Comparison of ENCODE assay signal across 1 cellular context in the genomic region with DNA sequence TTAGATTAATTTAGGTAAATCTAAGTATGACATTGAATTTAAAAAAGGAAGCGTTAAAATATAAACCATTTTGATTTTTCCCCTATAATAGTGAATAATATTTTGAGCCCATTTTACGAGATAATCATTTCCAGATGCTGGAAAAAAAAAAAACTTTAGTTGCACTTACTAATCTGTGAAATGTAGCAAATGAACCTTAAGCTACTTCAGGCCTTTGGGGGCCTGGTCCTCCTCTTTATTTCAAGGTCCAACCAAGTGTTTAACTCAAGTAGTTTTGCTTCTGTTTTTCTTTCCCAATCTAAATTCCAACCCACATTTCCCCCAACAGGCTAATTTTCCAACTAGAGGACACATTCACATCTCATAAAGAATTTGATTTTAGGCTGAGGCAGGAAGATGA.
TF ChIP-seq lines count a peak whose summit lies in the region.

No MANE protein-coding gene starts in this region.

TF ChIP-seq in GM23338, 12 proteins besides CTCF, POLR2A, EP300 and RAD21 (continued from another document):
- TF ChIP-seq, protein P1, sequence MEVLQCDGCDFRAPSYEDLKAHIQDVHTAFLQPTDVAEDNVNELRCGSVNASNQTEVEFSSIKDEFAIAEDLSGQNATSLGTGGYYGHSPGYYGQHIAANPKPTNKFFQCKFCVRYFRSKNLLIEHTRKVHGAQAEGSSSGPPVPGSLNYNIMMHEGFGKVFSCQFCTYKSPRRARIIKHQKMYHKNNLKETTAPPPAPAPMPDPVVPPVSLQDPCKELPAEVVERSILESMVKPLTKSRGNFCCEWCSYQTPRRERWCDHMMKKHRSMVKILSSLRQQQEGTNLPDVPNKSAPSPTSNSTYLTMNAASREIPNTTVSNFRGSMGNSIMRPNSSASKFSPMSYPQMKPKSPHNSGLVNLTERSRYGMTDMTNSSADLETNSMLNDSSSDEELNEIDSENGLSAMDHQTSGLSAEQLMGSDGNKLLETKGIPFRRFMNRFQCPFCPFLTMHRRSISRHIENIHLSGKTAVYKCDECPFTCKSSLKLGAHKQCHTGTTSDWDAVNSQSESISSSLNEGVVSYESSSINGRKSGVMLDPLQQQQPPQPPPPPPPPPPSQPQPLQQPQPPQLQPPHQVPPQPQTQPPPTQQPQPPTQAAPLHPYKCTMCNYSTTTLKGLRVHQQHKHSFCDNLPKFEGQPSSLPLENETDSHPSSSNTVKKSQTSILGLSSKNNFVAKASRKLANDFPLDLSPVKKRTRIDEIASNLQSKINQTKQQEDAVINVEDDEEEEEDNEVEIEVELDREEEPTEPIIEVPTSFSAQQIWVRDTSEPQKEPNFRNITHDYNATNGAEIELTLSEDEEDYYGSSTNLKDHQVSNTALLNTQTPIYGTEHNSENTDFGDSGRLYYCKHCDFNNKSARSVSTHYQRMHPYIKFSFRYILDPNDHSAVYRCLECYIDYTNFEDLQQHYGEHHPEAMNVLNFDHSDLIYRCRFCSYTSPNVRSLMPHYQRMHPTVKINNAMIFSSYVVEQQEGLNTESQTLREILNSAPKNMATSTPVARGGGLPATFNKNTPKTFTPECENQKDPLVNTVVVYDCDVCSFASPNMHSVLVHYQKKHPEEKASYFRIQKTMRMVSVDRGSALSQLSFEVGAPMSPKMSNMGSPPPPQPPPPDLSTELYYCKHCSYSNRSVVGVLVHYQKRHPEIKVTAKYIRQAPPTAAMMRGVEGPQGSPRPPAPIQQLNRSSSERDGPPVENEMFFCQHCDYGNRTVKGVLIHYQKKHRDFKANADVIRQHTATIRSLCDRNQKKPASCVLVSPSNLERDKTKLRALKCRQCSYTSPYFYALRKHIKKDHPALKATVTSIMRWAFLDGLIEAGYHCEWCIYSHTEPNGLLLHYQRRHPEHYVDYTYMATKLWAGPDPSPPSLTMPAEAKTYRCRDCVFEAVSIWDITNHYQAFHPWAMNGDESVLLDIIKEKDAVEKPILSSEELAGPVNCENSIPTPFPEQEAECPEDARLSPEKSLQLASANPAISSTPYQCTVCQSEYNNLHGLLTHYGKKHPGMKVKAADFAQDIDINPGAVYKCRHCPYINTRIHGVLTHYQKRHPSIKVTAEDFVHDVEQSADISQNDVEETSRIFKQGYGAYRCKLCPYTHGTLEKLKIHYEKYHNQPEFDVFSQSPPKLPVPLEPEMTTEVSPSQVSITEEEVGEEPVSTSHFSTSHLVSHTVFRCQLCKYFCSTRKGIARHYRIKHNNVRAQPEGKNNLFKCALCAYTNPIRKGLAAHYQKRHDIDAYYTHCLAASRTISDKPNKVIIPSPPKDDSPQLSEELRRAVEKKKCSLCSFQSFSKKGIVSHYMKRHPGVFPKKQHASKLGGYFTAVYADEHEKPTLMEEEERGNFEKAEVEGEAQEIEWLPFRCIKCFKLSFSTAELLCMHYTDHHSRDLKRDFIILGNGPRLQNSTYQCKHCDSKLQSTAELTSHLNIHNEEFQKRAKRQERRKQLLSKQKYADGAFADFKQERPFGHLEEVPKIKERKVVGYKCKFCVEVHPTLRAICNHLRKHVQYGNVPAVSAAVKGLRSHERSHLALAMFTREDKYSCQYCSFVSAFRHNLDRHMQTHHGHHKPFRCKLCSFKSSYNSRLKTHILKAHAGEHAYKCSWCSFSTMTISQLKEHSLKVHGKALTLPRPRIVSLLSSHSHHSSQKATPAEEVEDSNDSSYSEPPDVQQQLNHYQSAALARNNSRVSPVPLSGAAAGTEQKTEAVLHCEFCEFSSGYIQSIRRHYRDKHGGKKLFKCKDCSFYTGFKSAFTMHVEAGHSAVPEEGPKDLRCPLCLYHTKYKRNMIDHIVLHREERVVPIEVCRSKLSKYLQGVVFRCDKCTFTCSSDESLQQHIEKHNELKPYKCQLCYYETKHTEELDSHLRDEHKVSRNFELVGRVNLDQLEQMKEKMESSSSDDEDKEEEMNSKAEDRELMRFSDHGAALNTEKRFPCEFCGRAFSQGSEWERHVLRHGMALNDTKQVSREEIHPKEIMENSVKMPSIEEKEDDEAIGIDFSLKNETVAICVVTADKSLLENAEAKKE (CRISPR knock-in tag; IDR thresholded peaks at IDR 0.05), result no peak
